Comparison of ENCODE assay signal across 10 cellular contexts in genomic region chr3:112308151-112308911, GRCh38. TPM values are rescaled to one million over a fixed set of nuclear protein-coding genes. Genes with fewer than 3 reads are reported as not detected.
DNase-seq lines count a peak whose midpoint lies in the region; ATAC-seq, FAIRE-seq and TF ChIP-seq lines count a peak whose summit lies in the region.
"Had no signal": no experiment of that assay in that cellular context is flagged by ENCODE, and none has a peak within 500 bp of the region (broad histone marks: within the 10 kb centered on the region; RNA-seq: fewer than 3 reads in every experiment).

No MANE protein-coding gene starts in this region.

- ATAC-seq in RWPE2 (ENCODE audit: low read depth) (peak; percentile 94), HG02678 (IDR thresholded peaks at IDR 0.05; ENCODE audit: unreplicated experiment) (no peak)

- H3K27me3 ChIP-seq in RWPE2 (ENCODE audit: insufficient read depth, poor library complexity, severe bottlenecking): no peaks in the 10 kb centered on the region

- no peak for FAIRE-seq in HTR-8/SVneo (lab: Jason Lieb, UNC)

- intact Hi-C loops in CD14-positive monocyte (cut with micrococcal nuclease): loop anchor here in 1 of 2 donors (10.0 kb wide), 1 partner anchor 184 kb away; no protein-coding TSS in a partner anchor

- peaks cover 15% of the 10 kb centered on the region for H3K4me1 ChIP-seq in RWPE2 (ENCODE audit: insufficient read depth, poor library complexity, severe bottlenecking)

- DNase-seq in NCI-H146 (lab: John Stamatoyannopoulos, UW) (peak; percentile 88), RWPE2 (ENCODE audit: low spot score) (peak; percentile 69), fibroblast of pulmonary artery (ENCODE audit: low read depth) (peak; percentile 83), retinal pigment epithelial cell (ENCODE audit: low read depth) (peak; percentile 8), CD14-positive monocyte (ENCODE audit: low spot score) (no peak), HTR-8/SVneo (ENCODE audit: insufficient read length, low spot score) (no peak)
- DNase-seq: NCI-H1436 treated with DMSO at 0.1 percent for 48 hours; stimulated activated CD4-positive, alpha-beta T cell treated with anti-CD3 and anti-CD28 coated beads, Interleukin-1b, Interleukin-23, amount 100 ng/mL, for 48 hours had no signal

- H3K9me3 Mint-ChIP-seq in CD14-positive monocyte: no peaks in the 10 kb centered on the region
- H3K9me3 Mint-ChIP-seq: T-helper 1 cell treated with Interleukin-12 subunit alpha and Interleukin-12 subunit beta and Interleukin-4 antibody, amounts not matched to agents 30 μg/mL and 1 μg/mL, for 36 hours had no signal

- peak overlapping the region; percentile 68 for H3K27ac ChIP-seq in RWPE2 (ENCODE audit: poor library complexity, severe bottlenecking)

- no peak overlapping the region for H3K4me3 Mint-ChIP-seq in CD14-positive monocyte
- H3K4me3 Mint-ChIP-seq: T-helper 1 cell treated with Interleukin-12 subunit alpha and Interleukin-12 subunit beta and Interleukin-4 antibody, amounts not matched to agents 30 μg/mL and 1 μg/mL, for 36 hours had no signal

- H3K27ac Mint-ChIP-seq in CD14-positive monocyte: no peak overlapping the region
- H3K27ac Mint-ChIP-seq: T-helper 1 cell treated with Interleukin-12 subunit alpha and Interleukin-12 subunit beta and Interleukin-4 antibody, amounts not matched to agents 30 μg/mL and 1 μg/mL, for 36 hours had no signal

- no peaks in the 10 kb centered on the region for H3K36me3 ChIP-seq in RWPE2 (ENCODE audit: low read depth)

- H3K36me3 Mint-ChIP-seq in CD14-positive monocyte: no peaks in the 10 kb centered on the region

- no peaks in the 10 kb centered on the region for H3K9me3 ChIP-seq in RWPE2 (ENCODE audit: severe bottlenecking)

- TF ChIP-seq CTCF in RWPE2 (IDR thresholded peaks at IDR 0.05; ENCODE audit: poor library complexity, severe bottlenecking) (no peak), fibroblast of pulmonary artery (IDR thresholded peaks at IDR 0.05; ENCODE audit: low read length, missing control alignments) (no peak), retinal pigment epithelial cell (conservative IDR thresholded peaks at IDR 0.05; ENCODE audit: low read depth, low read length) (no peak), CD14-positive monocyte (IDR thresholded peaks at IDR 0.05) (no peak)

- H3K4me1 Mint-ChIP-seq in CD14-positive monocyte: no peaks in the 10 kb centered on the region

- H3K27me3 Mint-ChIP-seq in CD14-positive monocyte (ENCODE audit: low read depth in 3 of 3): no peaks in the 10 kb centered on the region

- no peak overlapping the region for H3K4me3 ChIP-seq in RWPE2 (ENCODE audit: severe bottlenecking)
- H3K4me3 ChIP-seq in fibroblast of pulmonary artery (replicated peaks; ENCODE audit: low read depth, low read length): no peak overlapping the region
- H3K4me3 ChIP-seq in retinal pigment epithelial cell (ENCODE audit: low read length): no peak overlapping the region

RNA-seq across cellular contexts. Expression of gene SLC9C1, which starts 14.3 kb away (rescaled TPM):
- not detected for polyA plus RNA-seq in CD14-positive monocyte

RNA-seq across cellular contexts. Expression of gene CD200, which starts 24.6 kb away (rescaled TPM):
- under 1 TPM in 1 of 2 donors, not detected in 1; 0.13 TPM for polyA plus RNA-seq in CD14-positive monocyte

Comparison
In these comparisons a context has a peak if more than half of its experiments do, and no peak if none do; other contexts are left out.
1. DNase-seq: peak in NCI-H146 (single experiment), RWPE2 (single experiment), fibroblast of pulmonary artery (single experiment) and retinal pigment epithelial cell (single experiment); none in CD14-positive monocyte (single experiment) and HTR-8/SVneo (single experiment).